ENCODE assay signal across 12 cellular contexts in the genomic region with DNA sequence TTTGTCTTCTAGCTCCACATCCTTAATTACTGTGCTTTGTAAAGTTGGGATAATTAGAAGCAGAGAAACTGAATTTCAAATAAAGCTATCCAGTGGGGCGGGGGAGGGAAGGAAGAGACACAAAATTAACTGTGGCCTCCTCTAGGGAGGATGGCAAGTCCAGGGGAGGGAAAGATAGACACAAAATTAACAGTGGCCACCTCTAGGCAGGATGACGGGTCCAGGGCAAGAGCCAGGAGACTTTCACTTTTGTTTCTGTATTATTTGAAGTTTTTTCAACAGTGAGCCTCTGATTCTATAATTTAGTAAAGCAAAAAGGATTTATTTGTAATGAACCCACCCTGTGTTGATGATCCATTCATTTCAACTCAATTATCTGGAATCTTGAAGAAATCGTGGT.
DNase-seq lines count a peak whose midpoint lies in the region; ATAC-seq and TF ChIP-seq lines count a peak whose summit lies in the region.
"Had no signal": no experiment of that assay in that cellular context is flagged by ENCODE, and none has a peak within 500 bp of the region (broad histone marks: within the 10 kb centered on the region; RNA-seq: fewer than 3 reads in every experiment).

No MANE protein-coding gene starts in this region.

- DNase-seq in activated naive CD4-positive, alpha-beta T cell treated with Interleukin-2 at 50 U/mL for 16 hours, result no peak
- DNase-seq in activated CD8-positive, alpha-beta T cell treated with anti-CD3 and anti-CD28 coated beads, Interleukin-2, amount 10 ng/mL, durations not matched to agents 7 days and 5 days, result peak; percentile 23
- DNase-seq in left lobe of liver (ENCODE audit: low spot score) (no peak), tibial artery (no peak), lower leg skin (ENCODE audit: low spot score in 2 of 2) (no peak)
- DNase-seq in stimulated activated CD4-positive, alpha-beta T cell treated with anti-CD3 and anti-CD28 coated beads, Interleukin-4, amount 100 ng/mL, for 1 hour, result no peak
- DNase-seq: activated CD4-positive, alpha-beta T cell treated with anti-CD3 and anti-CD28 coated beads, Interleukin-2, amount 50 U/mL, for 1 hour; NCI-H2081 had no signal

- CTCF ChIA-PET in activated CD8-positive, alpha-beta T cell treated with anti-CD3 and anti-CD28 coated beads, Interleukin-2, amount 10 ng/mL, durations not matched to agents 7 days and 5 days (lab: Charles Lee), result no interaction called here

- peak overlapping the region in 1 of 2 donors; percentile 41 for H3K27ac ChIP-seq in tibial artery
- H3K27ac ChIP-seq: neutrophil had no signal

- ATAC-seq in activated CD8-positive, alpha-beta T cell treated with anti-CD3 and anti-CD28 coated beads, Interleukin-2, amount 10 ng/mL, durations not matched to agents 7 days and 5 days, result peak; percentile 78
- ATAC-seq in left lobe of liver, result peak; percentile 49
- no peak for ATAC-seq in GM21526 (IDR thresholded peaks at IDR 0.05; ENCODE audit: low FRiP score, unreplicated experiment)

- POLR2A ChIA-PET in activated CD8-positive, alpha-beta T cell treated with anti-CD3 and anti-CD28 coated beads, Interleukin-2, amount 10 ng/mL, durations not matched to agents 7 days and 5 days (lab: Charles Lee), result interaction anchor here (0.6 kb wide), 1 partner anchor 107 kb away, joined by 3 read pairs; no protein-coding TSS in a partner anchor

- no peak for TF ChIP-seq CTCF in tibial artery (IDR thresholded peaks at IDR 0.05)
- no peak for TF ChIP-seq CTCF in lower leg skin (IDR thresholded peaks at IDR 0.05)

- peaks cover 2% of the 10 kb centered on the region for H3K27me3 Mint-ChIP-seq in activated naive CD4-positive, alpha-beta T cell treated with anti-CD3 and anti-CD28 coated beads, Interleukin-2, amount 50 U/mL, for 24 hours
- peaks cover 17% of the 10 kb centered on the region for H3K27me3 Mint-ChIP-seq in activated CD8-positive, alpha-beta T cell treated with anti-CD3 and anti-CD28 coated beads, Interleukin-2, amount 10 ng/mL, durations not matched to agents 7 days and 5 days (ENCODE audit: low read depth)

- 48 to 56% methylated on average over 3 of the region's 3 CpGs for WGBS in lower leg skin, 2 donors

- no peaks in the 10 kb centered on the region for H3K36me3 Mint-ChIP-seq in activated naive CD4-positive, alpha-beta T cell treated with anti-CD3 and anti-CD28 coated beads, Interleukin-2, amount 50 U/mL, for 24 hours
- H3K36me3 Mint-ChIP-seq in activated CD8-positive, alpha-beta T cell treated with anti-CD3 and anti-CD28 coated beads, Interleukin-2, amount 10 ng/mL, durations not matched to agents 7 days and 5 days (ENCODE audit: low read depth), result no peaks in the 10 kb centered on the region
- H3K36me3 Mint-ChIP-seq: CD14-positive monocyte had no signal

- no peaks in the 10 kb centered on the region for H3K9me3 Mint-ChIP-seq in activated naive CD4-positive, alpha-beta T cell treated with anti-CD3 and anti-CD28 coated beads, Interleukin-2, amount 50 U/mL, for 24 hours
- no peaks in the 10 kb centered on the region for H3K9me3 Mint-ChIP-seq in activated CD8-positive, alpha-beta T cell treated with anti-CD3 and anti-CD28 coated beads, Interleukin-2, amount 10 ng/mL, durations not matched to agents 7 days and 5 days (ENCODE audit: insufficient read depth)
- H3K9me3 Mint-ChIP-seq: CD14-positive monocyte had no signal

- H3K27ac Mint-ChIP-seq in activated naive CD4-positive, alpha-beta T cell treated with anti-CD3 and anti-CD28 coated beads, Interleukin-2, amount 50 U/mL, for 24 hours, result peak overlapping the region; percentile 65
- H3K27ac Mint-ChIP-seq in activated CD8-positive, alpha-beta T cell treated with anti-CD3 and anti-CD28 coated beads, Interleukin-2, amount 10 ng/mL, durations not matched to agents 7 days and 5 days, result peak overlapping the region; percentile 32
- H3K27ac Mint-ChIP-seq: CD14-positive monocyte had no signal

- peak overlapping the region; percentile 28 to 44 for H3K4me3 ChIP-seq in tibial artery
- no peak overlapping the region for H3K4me3 ChIP-seq in lower leg skin (ENCODE audit: low read depth, poor library complexity, severe bottlenecking)

- no peaks in the 10 kb centered on the region for H3K36me3 ChIP-seq in tibial artery
- H3K36me3 ChIP-seq: neutrophil had no signal

- H3K4me1 Mint-ChIP-seq in activated naive CD4-positive, alpha-beta T cell treated with anti-CD3 and anti-CD28 coated beads, Interleukin-2, amount 50 U/mL, for 24 hours, result peaks cover 14% of the 10 kb centered on the region
- H3K4me1 Mint-ChIP-seq in activated CD8-positive, alpha-beta T cell treated with anti-CD3 and anti-CD28 coated beads, Interleukin-2, amount 10 ng/mL, durations not matched to agents 7 days and 5 days (ENCODE audit: low read depth), result peaks cover 13% of the 10 kb centered on the region
- H3K4me1 Mint-ChIP-seq: CD14-positive monocyte had no signal

- H3K27me3 ChIP-seq in tibial artery, result no peaks in the 10 kb centered on the region

- peak overlapping the region; percentile 78 for H3K4me3 Mint-ChIP-seq in activated naive CD4-positive, alpha-beta T cell treated with anti-CD3 and anti-CD28 coated beads, Interleukin-2, amount 50 U/mL, for 24 hours
- H3K4me3 Mint-ChIP-seq in activated CD8-positive, alpha-beta T cell treated with anti-CD3 and anti-CD28 coated beads, Interleukin-2, amount 10 ng/mL, durations not matched to agents 7 days and 5 days, result peak overlapping the region; percentile 64

- no peak for TF ChIP-seq POLR2A in lower leg skin (IDR thresholded peaks at IDR 0.05)

- H3K4me1 ChIP-seq in tibial artery, result peaks cover 0 to 9% (median 2%) of the 10 kb centered on the region in 4 donors

- intact Hi-C loops in tibial artery (cut with DNase I; ENCODE audit: low total_unique reads), result no loop called here
- intact Hi-C loops in lower leg skin (cut with DNase I; ENCODE audit: low total_unique reads), result no loop called here

- H3K9me3 ChIP-seq in tibial artery, result no peaks in the 10 kb centered on the region
- H3K9me3 ChIP-seq: neutrophil had no signal
